Comparison of ENCODE assay signal across 9 cellular contexts in genomic region chr20:20368414-20369352, GRCh38. TPM values are rescaled to one million over a fixed set of nuclear protein-coding genes. Genes with fewer than 3 reads are reported as not detected.
DNase-seq lines count a peak whose midpoint lies in the region; ATAC-seq and TF ChIP-seq lines count a peak whose summit lies in the region.
"Had no signal": no experiment of that assay in that cellular context is flagged by ENCODE, and none has a peak within 500 bp of the region (broad histone marks: within the 10 kb centered on the region; RNA-seq: fewer than 3 reads in every experiment).

No MANE protein-coding gene starts in this region.

- no peaks in the 10 kb centered on the region for H3K79me2 ChIP-seq in SK-N-SH (ENCODE audit: insufficient read depth)

- peaks cover 4% of the 10 kb centered on the region for H3F3A ChIP-seq in SK-N-SH (replicated peaks; ENCODE audit: insufficient read depth)

- no peak for TF ChIP-seq EP300 in SK-N-SH (IDR thresholded peaks at IDR 0.05; ENCODE audit: borderline replicate concordance in 1 of 2, low read depth in 1 of 2, low read length in 1 of 2)

- no peak overlapping the region for H3K4me3 ChIP-seq in SK-N-SH (ENCODE audit: low read depth in 2 of 2, low read length in 1 of 2)
- H3K4me3 ChIP-seq in Panc1 (ENCODE audit: low read depth in 2 of 2, low read length in 2 of 2): peak overlapping the region; percentile 18 to 30

- BruUV-seq in Panc1 (replicated peaks; lab: Mats Ljungman, UMichigan): no TSS peak

- no peak overlapping the region for H2AFZ ChIP-seq in SK-N-SH (ENCODE audit: low read depth)

- ATAC-seq in SK-N-SH treated with all-trans-retinoic acid at 6 μM for 48 hours: no peak
- peak; percentile 54 for ATAC-seq in Panc1
- ATAC-seq in stimulated activated naive CD8-positive, alpha-beta T cell treated with anti-CD3 and anti-CD28 coated beads, Interleukin-15, Interleukin-2, amounts not matched to agents 100 U/mL and 50 U/mL, for 24 hours: peak; percentile 34

- no peaks in the 10 kb centered on the region for H4K20me1 ChIP-seq in SK-N-SH (ENCODE audit: insufficient read depth)

- H3K9me3 ChIP-seq in SK-N-SH (no peaks in the 10 kb centered on the region), Panc1 (ENCODE audit: control insufficient read depth, insufficient read depth, low read depth, low read length) (no peaks in the 10 kb centered on the region)

- H3K27me3 ChIP-seq in SK-N-SH (ENCODE audit: insufficient read depth) (peaks cover 78% of the 10 kb centered on the region), Panc1 (ENCODE audit: control insufficient read depth, insufficient read depth, low read length) (peaks cover 39% of the 10 kb centered on the region)

- no peaks in the 10 kb centered on the region for H3K9me2 ChIP-seq in SK-N-SH

- POLR2A ChIA-PET in SK-N-SH (lab: Yijun Ruan, JAX) (no interaction called here), Panc1 (lab: Charles Lee) (no interaction called here)

- intact Hi-C loops in Panc1 (cut with micrococcal nuclease; ENCODE audit: unreplicated experiment) (loop anchor here (10.0 kb wide), 1 partner anchor 284 kb away; no protein-coding TSS in a partner anchor), cardiac septum (cut with DNase I) (no loop called here)

- H3K36me3 ChIP-seq in SK-N-SH (replicated peaks in 1 of 2; ENCODE audit: control insufficient read depth in 1 of 2, insufficient read depth in 2 of 2, low read length in 1 of 2): no peaks in the 10 kb centered on the region
- H3K36me3 ChIP-seq in Panc1 (ENCODE audit: control insufficient read depth, insufficient read depth, low read length): no peaks in the 10 kb centered on the region

- in situ Hi-C loops in Panc1 (cut with HindIII; ENCODE audit: low pct_unique_long_range_greater_than_20kb, low sequenced_read_pairs): no loop called here

- H3K4me1 ChIP-seq in SK-N-SH (ENCODE audit: control insufficient read depth in 1 of 2, insufficient read depth in 2 of 2, low read depth in 1 of 2, low read length in 1 of 2) (no peaks in the 10 kb centered on the region; a peak in 1 of 4 replicates), Panc1 (ENCODE audit: control insufficient read depth, insufficient read depth, low read length) (peaks cover 3% of the 10 kb centered on the region)

- H3K27ac ChIP-seq in SK-N-SH (ENCODE audit: low read depth in 2 of 2, low read length in 1 of 2): no peak overlapping the region
- no peak overlapping the region for H3K27ac ChIP-seq in Panc1 (ENCODE audit: low read length)

- no peak overlapping the region for H3K4me2 ChIP-seq in SK-N-SH

- 3% methylated on average over 13 of the region's 147 CpGs for WGBS in SK-N-SH (ENCODE audit: low lambda C conversion rate)

- no peak overlapping the region for H3K9ac ChIP-seq in SK-N-SH

- DNase-seq in SK-N-SH (peak; percentile 50), Panc1 (ENCODE audit: low read depth, low spot score) (no peak), cardiac septum (ENCODE audit: low spot score) (peak; percentile 17), activated gamma-delta T cell (lab: John Stamatoyannopoulos, UW) (no peak), globus pallidus (ENCODE audit: low spot score) (no peak), NCI-H2081 treated with DMSO at 0.1 percent for 48 hours (lab: John Stamatoyannopoulos, UW) (no peak)
- peak; percentile 27 for DNase-seq in stimulated activated naive CD8-positive, alpha-beta T cell treated with anti-CD3 and anti-CD28 coated beads, Interleukin-15, Interleukin-2, amounts not matched to agents 100 U/mL and 50 U/mL, for 24 hours
- DNase-seq: CD4-positive, alpha-beta T cell had no signal

- CTCF ChIA-PET in SK-N-SH (lab: Yijun Ruan, JAX): interaction anchor here (0.8 to 5.2 kb wide), 4 partner anchors 8 to 225 kb away, joined by 3 to 36 read pairs (median 4); no protein-coding TSS in a partner anchor
- CTCF ChIA-PET in Panc1 (lab: Charles Lee): no interaction called here

- TF ChIP-seq CTCF in SK-N-SH (IDR thresholded peaks at IDR 0.05) (no peak), Panc1 (IDR thresholded peaks at IDR 0.05) (no peak)

- TF ChIP-seq RAD21 in SK-N-SH (IDR thresholded peaks at IDR 0.05; ENCODE audit: low read length): no peak

TF ChIP-seq in SK-N-SH, 30 proteins besides CTCF, POLR2A, EP300 and RAD21:
- TF ChIP-seq GABPA (IDR thresholded peaks at IDR 0.05; ENCODE audit: low read depth): no peak
- TF ChIP-seq EZH2phosphoT487 (IDR thresholded peaks at IDR 0.05; ENCODE audit: borderline replicate concordance, low read depth): no peak
- no peak for TF ChIP-seq NRF1 (IDR thresholded peaks at IDR 0.05; ENCODE audit: low read depth, low read length)
- TF ChIP-seq ZBTB33 (IDR thresholded peaks at IDR 0.05; ENCODE audit: borderline replicate concordance, low read depth): no peak
- TF ChIP-seq JUND (IDR thresholded peaks at IDR 0.05): no peak

TF ChIP-seq in SK-N-SH treated with all-trans-retinoic acid at 6 μM for 48 hours, 23 proteins besides CTCF, POLR2A, EP300 and RAD21 (continues in another document):
- no peak for TF ChIP-seq ZFP30 (CRISPR knock-in tag; IDR thresholded peaks at IDR 0.05)
- no peak for TF ChIP-seq PATZ1 (CRISPR knock-in tag; IDR thresholded peaks at IDR 0.05; ENCODE audit: borderline replicate concordance)
- TF ChIP-seq PPARA (CRISPR knock-in tag; IDR thresholded peaks at IDR 0.05; ENCODE audit: borderline replicate concordance): no peak
- TF ChIP-seq SNAI2 (CRISPR knock-in tag; IDR thresholded peaks at IDR 0.05): no peak
- TF ChIP-seq, protein P1, sequence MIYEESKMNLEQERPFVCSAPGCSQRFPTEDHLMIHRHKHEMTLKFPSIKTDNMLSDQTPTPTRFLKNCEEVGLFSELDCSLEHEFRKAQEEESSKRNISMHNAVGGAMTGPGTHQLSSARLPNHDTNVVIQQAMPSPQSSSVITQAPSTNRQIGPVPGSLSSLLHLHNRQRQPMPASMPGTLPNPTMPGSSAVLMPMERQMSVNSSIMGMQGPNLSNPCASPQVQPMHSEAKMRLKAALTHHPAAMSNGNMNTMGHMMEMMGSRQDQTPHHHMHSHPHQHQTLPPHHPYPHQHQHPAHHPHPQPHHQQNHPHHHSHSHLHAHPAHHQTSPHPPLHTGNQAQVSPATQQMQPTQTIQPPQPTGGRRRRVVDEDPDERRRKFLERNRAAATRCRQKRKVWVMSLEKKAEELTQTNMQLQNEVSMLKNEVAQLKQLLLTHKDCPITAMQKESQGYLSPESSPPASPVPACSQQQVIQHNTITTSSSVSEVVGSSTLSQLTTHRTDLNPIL (CRISPR knock-in tag; IDR thresholded peaks at IDR 0.05; ENCODE audit: low read depth): no peak
- no peak for TF ChIP-seq ZNF8 (CRISPR knock-in tag; IDR thresholded peaks at IDR 0.05)
- no peak for TF ChIP-seq BACH2 (CRISPR knock-in tag; IDR thresholded peaks at IDR 0.05; ENCODE audit: borderline replicate concordance)
- TF ChIP-seq CSDC2 (CRISPR knock-in tag; IDR thresholded peaks at IDR 0.05): no peak
- no peak for TF ChIP-seq ZNF70 (CRISPR knock-in tag; IDR thresholded peaks at IDR 0.05)
- no peak for TF ChIP-seq TSHZ2 (CRISPR knock-in tag; IDR thresholded peaks at IDR 0.05)
- TF ChIP-seq ESRRG (CRISPR knock-in tag; IDR thresholded peaks at IDR 0.05): no peak
- TF ChIP-seq TOX (CRISPR knock-in tag; IDR thresholded peaks at IDR 0.05; ENCODE audit: borderline replicate concordance): no peak
- TF ChIP-seq ZFP3 (CRISPR knock-in tag; IDR thresholded peaks at IDR 0.05): no peak

RNA-seq across cellular contexts. Expression of gene INSM1, which starts 0.8 kb away (rescaled TPM):
- polyA plus RNA-seq in SK-N-SH (2012; rRNA removed): not detected in 2 replicates
- polyA plus RNA-seq in SK-N-SH (2012; cell fraction: cytosol; rRNA removed): not detected in 2 replicates
- not detected in 2 replicates for polyA plus RNA-seq in SK-N-SH (2012; cell fraction: nucleus; rRNA removed)
- 0.05 TPM for total RNA-seq in Panc1 (2021; ENCODE audit: unreplicated experiment)
- polyA plus RNA-seq in Panc1 (2012; ENCODE audit: insufficient read length): not detected
- not detected for total RNA-seq in cardiac septum
- total RNA-seq: CD4-positive, alpha-beta T cell had no signal

Comparison
In these comparisons a context has a peak if more than half of its experiments do, and no peak if none do; other contexts are left out.
1. DNase-seq: peak in SK-N-SH (single experiment), cardiac septum (single experiment) and stimulated activated naive CD8-positive, alpha-beta T cell treated with anti-CD3 and anti-CD28 coated beads, Interleukin-15, Interleukin-2, amounts not matched to agents 100 U/mL and 50 U/mL, for 24 hours (single experiment); none in Panc1 (single experiment), activated gamma-delta T cell (single experiment), globus pallidus (single experiment) and NCI-H2081 treated with DMSO at 0.1 percent for 48 hours (single experiment).
2. H3K4me3 ChIP-seq: peak in Panc1 (2 of 2); none in SK-N-SH (0 of 2).